ENCODE assay signal across 1 cellular context in genomic region chr1:2134604-2135307, GRCh38.
TF ChIP-seq lines count a peak whose summit lies in the region.

No MANE protein-coding gene starts in this region.

TF ChIP-seq in HepG2, 621 proteins besides CTCF, POLR2A, EP300 and RAD21 (continued from another document and continues in another):
- TF ChIP-seq HOMEZ (CRISPR knock-in tag; IDR thresholded peaks at IDR 0.05; ENCODE audit: low read depth), result peak; percentile 33
- TF ChIP-seq ZNF263 (CRISPR knock-in tag; IDR thresholded peaks at IDR 0.05), result peak; percentile 79
- no peak for TF ChIP-seq REL (CRISPR knock-in tag; conservative IDR thresholded peaks at IDR 0.05)
- TF ChIP-seq KDM5B (CRISPR knock-in tag; IDR thresholded peaks at IDR 0.05; ENCODE audit: borderline replicate concordance), result 0 out of 2 replicates have a peak, but pooled peaks have one; percentile 40
- no peak for TF ChIP-seq SRSF9 (IDR thresholded peaks at IDR 0.05; ENCODE audit: borderline replicate concordance, insufficient read depth, low read depth, low read length, poor library complexity, severe bottlenecking)
- TF ChIP-seq ZKSCAN1 (IDR thresholded peaks at IDR 0.05; ENCODE audit: low read length), result no peak
- TF ChIP-seq ATF1 (CRISPR knock-in tag; IDR thresholded peaks at IDR 0.05), result no peak
- TF ChIP-seq ATM (IDR thresholded peaks at IDR 0.05; ENCODE audit: borderline replicate concordance), result no peak
- TF ChIP-seq SMARCC2 (IDR thresholded peaks at IDR 0.05), result no peak
- TF ChIP-seq PHF20 (CRISPR knock-in tag; IDR thresholded peaks at IDR 0.05), result peak; percentile 60
- TF ChIP-seq ZNF556 (CRISPR knock-in tag; IDR thresholded peaks at IDR 0.05; ENCODE audit: borderline replicate concordance), result no peak
- no peak for TF ChIP-seq ZNF224 (CRISPR knock-in tag; IDR thresholded peaks at IDR 0.05)
- no peak for TF ChIP-seq NKX3-1 (CRISPR knock-in tag; IDR thresholded peaks at IDR 0.05)
- no peak for TF ChIP-seq ZNF784 (CRISPR knock-in tag; IDR thresholded peaks at IDR 0.05; ENCODE audit: borderline replicate concordance)
- TF ChIP-seq ZNF20 (CRISPR knock-in tag; IDR thresholded peaks at IDR 0.05), result no peak
- no peak for TF ChIP-seq MLXIP (CRISPR knock-in tag; IDR thresholded peaks at IDR 0.05; ENCODE audit: borderline replicate concordance)
- peak; percentile 66 for TF ChIP-seq ZNF749 (CRISPR knock-in tag; IDR thresholded peaks at IDR 0.05; ENCODE audit: borderline replicate concordance)
- TF ChIP-seq AKNA (CRISPR knock-in tag; IDR thresholded peaks at IDR 0.05; ENCODE audit: borderline replicate concordance), result no peak
- TF ChIP-seq ATAD3A (CRISPR knock-in tag; IDR thresholded peaks at IDR 0.05), result no peak
- TF ChIP-seq SNRNP70 (IDR thresholded peaks at IDR 0.05; ENCODE audit: low read depth, low read length), result no peak
- no peak for TF ChIP-seq KLF12 (CRISPR knock-in tag; IDR thresholded peaks at IDR 0.05; ENCODE audit: borderline replicate concordance)
- TF ChIP-seq ZNF121 (CRISPR knock-in tag; IDR thresholded peaks at IDR 0.05), result 0 out of 2 replicates have a peak, but pooled peaks have one; percentile 48
- peak; percentile 83 for TF ChIP-seq ZNF788 (CRISPR knock-in tag; IDR thresholded peaks at IDR 0.05; ENCODE audit: borderline replicate concordance)
- TF ChIP-seq SIN3A (IDR thresholded peaks at IDR 0.05; ENCODE audit: borderline replicate concordance, low read depth, low read length), result peak; percentile 71; the same call in 1 of the 2 replicates
- no peak for TF ChIP-seq ISX (CRISPR knock-in tag; conservative IDR thresholded peaks at IDR 0.05)
- no peak; the same call in 1 of the 2 replicates for TF ChIP-seq TBP (CRISPR knock-in tag; IDR thresholded peaks at IDR 0.05)
- peak; percentile 84 for TF ChIP-seq ERF (CRISPR knock-in tag; IDR thresholded peaks at IDR 0.05)
- TF ChIP-seq DRAP1 (CRISPR knock-in tag; IDR thresholded peaks at IDR 0.05), result peak; percentile 63; the same call in 1 of the 2 replicates
- no peak for TF ChIP-seq MAFK (conservative IDR thresholded peaks at IDR 0.05 in 1 of 2, IDR thresholded peaks at IDR 0.05 in 1 of 2; ENCODE audit: low read length in 2 of 2)
- no peak for TF ChIP-seq PRPF4 (IDR thresholded peaks at IDR 0.05; ENCODE audit: low read depth, low read length, poor library complexity, severe bottlenecking)
- no peak for TF ChIP-seq CBX2 (IDR thresholded peaks at IDR 0.05; ENCODE audit: low read depth, low read length)
- TF ChIP-seq CBX2 (CRISPR knock-in tag; IDR thresholded peaks at IDR 0.05; ENCODE audit: low read depth), result no peak
- TF ChIP-seq ZNF512B (CRISPR knock-in tag; IDR thresholded peaks at IDR 0.05; ENCODE audit: borderline replicate concordance), result no peak
- no peak for TF ChIP-seq NCOR1 (IDR thresholded peaks at IDR 0.05; ENCODE audit: borderline replicate concordance, low read length)
- no peak for TF ChIP-seq ZFP37 (CRISPR knock-in tag; IDR thresholded peaks at IDR 0.05; ENCODE audit: borderline replicate concordance)
- no peak for TF ChIP-seq CREB3 (CRISPR knock-in tag; IDR thresholded peaks at IDR 0.05)
- no peak for TF ChIP-seq HOXA9 (CRISPR knock-in tag; IDR thresholded peaks at IDR 0.05; ENCODE audit: borderline replicate concordance)
- peak; percentile 68 for TF ChIP-seq ZNF777 (CRISPR knock-in tag; IDR thresholded peaks at IDR 0.05)
- no peak for TF ChIP-seq FOXP1 (IDR thresholded peaks at IDR 0.05)
- TF ChIP-seq FOXP1 (CRISPR knock-in tag; IDR thresholded peaks at IDR 0.05), result peak; percentile 43; the same call in 1 of the 2 replicates
- peak; percentile 69 for TF ChIP-seq MXD1 (CRISPR knock-in tag; IDR thresholded peaks at IDR 0.05)
- TF ChIP-seq ZFP41 (CRISPR knock-in tag; IDR thresholded peaks at IDR 0.05; ENCODE audit: borderline replicate concordance), result peak; percentile 31; the same call in 1 of the 2 replicates
- TF ChIP-seq SOX6 (IDR thresholded peaks at IDR 0.05), result no peak
- peak; percentile 39 for TF ChIP-seq SOX6 (CRISPR knock-in tag; IDR thresholded peaks at IDR 0.05)
- TF ChIP-seq SMAD9 (CRISPR knock-in tag; IDR thresholded peaks at IDR 0.05), result no peak
- TF ChIP-seq CSRNP2 (CRISPR knock-in tag; conservative IDR thresholded peaks at IDR 0.05; ENCODE audit: low read depth), result no peak
- no peak for TF ChIP-seq ZNF619 (CRISPR knock-in tag; IDR thresholded peaks at IDR 0.05)
- no peak for TF ChIP-seq ZNF563 (CRISPR knock-in tag; IDR thresholded peaks at IDR 0.05)
- TF ChIP-seq POGZ (CRISPR knock-in tag; IDR thresholded peaks at IDR 0.05), result no peak
- TF ChIP-seq KDM5A (IDR thresholded peaks at IDR 0.05; ENCODE audit: borderline replicate concordance, low read length), result no peak
- TF ChIP-seq CC2D1A (CRISPR knock-in tag; IDR thresholded peaks at IDR 0.05), result no peak
- peak; percentile 77; the same call in 1 of the 2 replicates for TF ChIP-seq REPIN1 (CRISPR knock-in tag; IDR thresholded peaks at IDR 0.05; ENCODE audit: borderline replicate concordance, low read depth)
